ENCODE assay signal across 1 cellular context in the genomic region with DNA sequence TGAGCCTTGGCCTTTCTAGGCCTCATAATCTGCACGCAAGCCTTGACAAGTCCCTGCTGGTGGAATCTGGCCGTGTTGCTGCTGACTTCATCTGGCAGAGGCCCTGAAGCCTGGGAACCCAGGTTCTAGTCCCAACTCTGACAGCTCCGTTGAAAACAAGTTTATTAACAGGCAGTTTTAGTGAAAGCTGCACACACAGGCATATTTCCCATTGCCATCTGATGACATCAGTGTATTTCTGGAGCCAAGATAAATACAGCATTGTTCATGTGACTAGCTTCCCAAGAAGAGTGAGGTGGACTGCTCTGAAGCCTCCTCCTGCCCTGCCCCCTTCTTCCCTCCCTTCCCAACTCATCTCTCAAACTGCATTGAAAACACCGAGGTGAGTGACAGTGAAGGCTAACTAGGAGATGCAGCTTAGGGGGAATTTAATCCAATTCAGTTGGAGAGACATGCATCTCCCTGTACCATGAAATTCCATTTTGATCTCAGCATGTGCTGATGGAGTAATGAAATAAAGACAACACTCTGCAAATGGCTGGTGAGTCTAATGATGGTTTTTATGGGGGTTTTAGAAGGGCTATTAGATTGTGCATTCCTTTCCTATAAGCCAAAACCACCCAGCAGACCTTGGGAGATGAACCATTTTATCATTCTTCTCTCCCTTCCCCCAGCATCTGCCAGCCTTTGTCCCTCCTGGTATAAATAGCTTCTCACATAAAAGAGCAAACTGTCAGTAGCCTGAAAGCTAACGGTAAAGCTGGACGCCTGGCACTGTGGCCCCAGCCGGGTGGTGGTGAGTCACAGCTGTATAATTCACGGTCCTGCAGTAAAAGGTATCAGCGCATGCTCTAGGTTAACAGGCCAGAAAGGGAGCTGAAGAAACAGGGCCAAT.
TF ChIP-seq lines count a peak whose summit lies in the region.

No MANE protein-coding gene starts in this region.

TF ChIP-seq in GM23338, 12 proteins besides CTCF, POLR2A, EP300 and RAD21 (continued from another document):
- TF ChIP-seq, protein P1, sequence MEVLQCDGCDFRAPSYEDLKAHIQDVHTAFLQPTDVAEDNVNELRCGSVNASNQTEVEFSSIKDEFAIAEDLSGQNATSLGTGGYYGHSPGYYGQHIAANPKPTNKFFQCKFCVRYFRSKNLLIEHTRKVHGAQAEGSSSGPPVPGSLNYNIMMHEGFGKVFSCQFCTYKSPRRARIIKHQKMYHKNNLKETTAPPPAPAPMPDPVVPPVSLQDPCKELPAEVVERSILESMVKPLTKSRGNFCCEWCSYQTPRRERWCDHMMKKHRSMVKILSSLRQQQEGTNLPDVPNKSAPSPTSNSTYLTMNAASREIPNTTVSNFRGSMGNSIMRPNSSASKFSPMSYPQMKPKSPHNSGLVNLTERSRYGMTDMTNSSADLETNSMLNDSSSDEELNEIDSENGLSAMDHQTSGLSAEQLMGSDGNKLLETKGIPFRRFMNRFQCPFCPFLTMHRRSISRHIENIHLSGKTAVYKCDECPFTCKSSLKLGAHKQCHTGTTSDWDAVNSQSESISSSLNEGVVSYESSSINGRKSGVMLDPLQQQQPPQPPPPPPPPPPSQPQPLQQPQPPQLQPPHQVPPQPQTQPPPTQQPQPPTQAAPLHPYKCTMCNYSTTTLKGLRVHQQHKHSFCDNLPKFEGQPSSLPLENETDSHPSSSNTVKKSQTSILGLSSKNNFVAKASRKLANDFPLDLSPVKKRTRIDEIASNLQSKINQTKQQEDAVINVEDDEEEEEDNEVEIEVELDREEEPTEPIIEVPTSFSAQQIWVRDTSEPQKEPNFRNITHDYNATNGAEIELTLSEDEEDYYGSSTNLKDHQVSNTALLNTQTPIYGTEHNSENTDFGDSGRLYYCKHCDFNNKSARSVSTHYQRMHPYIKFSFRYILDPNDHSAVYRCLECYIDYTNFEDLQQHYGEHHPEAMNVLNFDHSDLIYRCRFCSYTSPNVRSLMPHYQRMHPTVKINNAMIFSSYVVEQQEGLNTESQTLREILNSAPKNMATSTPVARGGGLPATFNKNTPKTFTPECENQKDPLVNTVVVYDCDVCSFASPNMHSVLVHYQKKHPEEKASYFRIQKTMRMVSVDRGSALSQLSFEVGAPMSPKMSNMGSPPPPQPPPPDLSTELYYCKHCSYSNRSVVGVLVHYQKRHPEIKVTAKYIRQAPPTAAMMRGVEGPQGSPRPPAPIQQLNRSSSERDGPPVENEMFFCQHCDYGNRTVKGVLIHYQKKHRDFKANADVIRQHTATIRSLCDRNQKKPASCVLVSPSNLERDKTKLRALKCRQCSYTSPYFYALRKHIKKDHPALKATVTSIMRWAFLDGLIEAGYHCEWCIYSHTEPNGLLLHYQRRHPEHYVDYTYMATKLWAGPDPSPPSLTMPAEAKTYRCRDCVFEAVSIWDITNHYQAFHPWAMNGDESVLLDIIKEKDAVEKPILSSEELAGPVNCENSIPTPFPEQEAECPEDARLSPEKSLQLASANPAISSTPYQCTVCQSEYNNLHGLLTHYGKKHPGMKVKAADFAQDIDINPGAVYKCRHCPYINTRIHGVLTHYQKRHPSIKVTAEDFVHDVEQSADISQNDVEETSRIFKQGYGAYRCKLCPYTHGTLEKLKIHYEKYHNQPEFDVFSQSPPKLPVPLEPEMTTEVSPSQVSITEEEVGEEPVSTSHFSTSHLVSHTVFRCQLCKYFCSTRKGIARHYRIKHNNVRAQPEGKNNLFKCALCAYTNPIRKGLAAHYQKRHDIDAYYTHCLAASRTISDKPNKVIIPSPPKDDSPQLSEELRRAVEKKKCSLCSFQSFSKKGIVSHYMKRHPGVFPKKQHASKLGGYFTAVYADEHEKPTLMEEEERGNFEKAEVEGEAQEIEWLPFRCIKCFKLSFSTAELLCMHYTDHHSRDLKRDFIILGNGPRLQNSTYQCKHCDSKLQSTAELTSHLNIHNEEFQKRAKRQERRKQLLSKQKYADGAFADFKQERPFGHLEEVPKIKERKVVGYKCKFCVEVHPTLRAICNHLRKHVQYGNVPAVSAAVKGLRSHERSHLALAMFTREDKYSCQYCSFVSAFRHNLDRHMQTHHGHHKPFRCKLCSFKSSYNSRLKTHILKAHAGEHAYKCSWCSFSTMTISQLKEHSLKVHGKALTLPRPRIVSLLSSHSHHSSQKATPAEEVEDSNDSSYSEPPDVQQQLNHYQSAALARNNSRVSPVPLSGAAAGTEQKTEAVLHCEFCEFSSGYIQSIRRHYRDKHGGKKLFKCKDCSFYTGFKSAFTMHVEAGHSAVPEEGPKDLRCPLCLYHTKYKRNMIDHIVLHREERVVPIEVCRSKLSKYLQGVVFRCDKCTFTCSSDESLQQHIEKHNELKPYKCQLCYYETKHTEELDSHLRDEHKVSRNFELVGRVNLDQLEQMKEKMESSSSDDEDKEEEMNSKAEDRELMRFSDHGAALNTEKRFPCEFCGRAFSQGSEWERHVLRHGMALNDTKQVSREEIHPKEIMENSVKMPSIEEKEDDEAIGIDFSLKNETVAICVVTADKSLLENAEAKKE (CRISPR knock-in tag; IDR thresholded peaks at IDR 0.05): no peak
